In the genomic region with DNA sequence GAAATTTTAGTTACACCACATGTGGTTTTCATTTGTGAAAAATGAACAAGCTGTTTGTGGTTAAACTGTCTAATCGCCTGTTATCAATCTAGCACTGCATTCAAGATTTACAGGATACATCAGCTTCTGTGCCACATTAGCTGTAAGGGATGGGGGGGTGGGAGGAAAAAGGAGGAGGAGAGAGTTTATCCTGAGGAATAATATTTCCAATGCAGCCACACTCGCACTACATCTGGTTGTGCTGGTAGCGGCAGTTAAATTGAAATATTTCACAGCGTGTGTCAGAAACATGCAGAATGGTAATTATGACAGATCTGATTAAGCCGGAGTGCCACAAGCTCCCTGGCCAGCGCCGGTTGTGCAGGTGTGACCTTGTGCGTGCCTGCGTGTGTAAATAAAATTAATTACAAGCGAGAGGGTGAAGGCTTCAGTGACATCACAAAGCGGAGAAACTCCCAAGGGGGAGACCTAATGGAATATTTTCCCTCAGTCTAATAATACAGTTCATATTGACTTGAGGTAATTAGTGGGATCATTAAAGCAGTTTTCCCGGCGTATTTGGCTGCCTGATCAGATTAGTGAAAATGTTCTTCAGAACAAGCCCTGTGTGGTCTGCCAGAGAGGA, we compare ENCODE assay signal across 16 cellular contexts. TPM values are rescaled to one million over a fixed set of nuclear protein-coding genes. Genes with fewer than 3 reads are reported as not detected.
A peak's percentile ranks its signal among the peaks of the same experiment; 100 is the strongest.
DNase-seq lines count a peak whose midpoint lies in the region; ATAC-seq, FAIRE-seq and TF ChIP-seq lines count a peak whose summit lies in the region.
"Had no signal": no experiment of that assay in that cellular context is flagged by ENCODE, and none has a peak within 500 bp of the region (broad histone marks: within the 10 kb centered on the region; RNA-seq: fewer than 3 reads in every experiment).

No MANE protein-coding gene starts in this region.

- H3K27me3 ChIP-seq in CD4-positive, alpha-beta T cell (ENCODE audit: control insufficient read depth, insufficient read depth, low read length): no peaks in the 10 kb centered on the region
- H3K27me3 ChIP-seq in effector memory CD4-positive, alpha-beta T cell (replicated peaks; ENCODE audit: control insufficient read depth, insufficient read depth, low read length, poor library complexity, severe bottlenecking): no peaks in the 10 kb centered on the region
- H3K27me3 ChIP-seq: gastroesophageal sphincter, left lung, suprapubic skin had no signal

- no peak overlapping the region for H3K27ac ChIP-seq in CD4-positive, alpha-beta T cell (ENCODE audit: low read depth, low read length)
- H3K27ac ChIP-seq in OCI-LY7 (ENCODE audit: low read depth, low read length, poor library complexity, severe bottlenecking): no peak overlapping the region
- H3K27ac ChIP-seq in effector memory CD4-positive, alpha-beta T cell (ENCODE audit: insufficient read depth, low read length, poor library complexity, severe bottlenecking): no peak overlapping the region
- H3K27ac ChIP-seq: C4-2B, gastroesophageal sphincter, KMS-11, left lung, suprapubic skin had no signal

- H3K4me3 ChIP-seq in OCI-LY7 (ENCODE audit: low read depth, low read length, poor library complexity, severe bottlenecking): no peak overlapping the region
- H3K4me3 ChIP-seq in effector memory CD4-positive, alpha-beta T cell (ENCODE audit: insufficient read depth, low read depth, low read length, poor library complexity, severe bottlenecking): no peak overlapping the region
- H3K4me3 ChIP-seq: gastroesophageal sphincter, left lung, suprapubic skin had no signal

- peaks cover 98% of the 10 kb centered on the region for H3K36me3 Mint-ChIP-seq in CD4-positive, alpha-beta T cell (ENCODE audit: low read depth)

- POLR2A ChIA-PET in CD4-positive, alpha-beta T cell (lab: Charles Lee): interaction anchor here (1.5 kb wide), 1 partner anchor 75 kb away, joined by 3 read pairs; no protein-coding TSS in a partner anchor
- POLR2A ChIA-PET in OCI-LY7 (lab: Charles Lee): interaction anchor here (0.6 to 0.9 kb wide), 2 partner anchors 10 to 111 kb away, joined by 3 to 4 read pairs; no protein-coding TSS in a partner anchor

- CTCF ChIA-PET in CD4-positive, alpha-beta T cell (lab: Charles Lee): no interaction called here
- CTCF ChIA-PET in OCI-LY7 (lab: Charles Lee; ENCODE audit: unreplicated experiment): no interaction called here

- H3K36me3 ChIP-seq in OCI-LY7 (ENCODE audit: insufficient read depth, low read length): no peaks in the 10 kb centered on the region
- H3K36me3 ChIP-seq in effector memory CD4-positive, alpha-beta T cell (ENCODE audit: control insufficient read depth, insufficient read depth, low read length): peaks cover 34% of the 10 kb centered on the region

- DNase-seq in CD4-positive, alpha-beta T cell: no peak
- DNase-seq in NCI-H1105 treated with DMSO at 0.1 percent for 48 hours (lab: John Stamatoyannopoulos, UW) (peak; percentile 90), OCI-LY7 (ENCODE audit: low spot score) (no peak), GM10266 (ENCODE audit: extremely low spot score) (no peak)
- DNase-seq in effector memory CD4-positive, alpha-beta T cell: no peak
- DNase-seq: activated effector memory CD4-positive, alpha-beta T cell treated with anti-CD3 and anti-CD28 coated beads, Interleukin-2, amount 50 U/mL, for 16 hours; OCI-M1 had no signal

- H4K20me1 ChIP-seq in OCI-LY7 (ENCODE audit: insufficient read depth, low read length): no peaks in the 10 kb centered on the region

- H3K4me3 Mint-ChIP-seq in CD4-positive, alpha-beta T cell: peak overlapping the region; percentile 63

- ATAC-seq in CD4-positive, alpha-beta T cell (ENCODE audit: poor library complexity): no peak
- ATAC-seq in HG03520 (IDR thresholded peaks at IDR 0.05; ENCODE audit: unreplicated experiment): no peak
- ATAC-seq in HG03025 (IDR thresholded peaks at IDR 0.05; ENCODE audit: low FRiP score, unreplicated experiment): no peak
- ATAC-seq: gastroesophageal sphincter, left lung had no signal

- no peak overlapping the region for H3K4me2 ChIP-seq in OCI-LY7 (ENCODE audit: low read length)
- H3K4me2 ChIP-seq: KMS-11 had no signal

- FAIRE-seq in islet of Langerhans (lab: Jason Lieb, UNC): peak; percentile 99
- FAIRE-seq: H1 had no signal

- peak overlapping the region; percentile 25; the same call in 1 of the 2 replicates for H2AFZ ChIP-seq in OCI-LY7 (ENCODE audit: low read length)

- H3K27ac Mint-ChIP-seq in CD4-positive, alpha-beta T cell: peak overlapping the region; percentile 93

- H3K4me1 ChIP-seq in OCI-LY7 (ENCODE audit: insufficient read depth, low read length, poor library complexity, severe bottlenecking): no peaks in the 10 kb centered on the region
- peaks cover 15% of the 10 kb centered on the region for H3K4me1 ChIP-seq in effector memory CD4-positive, alpha-beta T cell (ENCODE audit: control insufficient read depth, insufficient read depth, low read length, poor library complexity, severe bottlenecking)
- H3K4me1 ChIP-seq: gastroesophageal sphincter, left lung, suprapubic skin had no signal

- no TSS peak for BruUV-seq in OCI-LY7 (replicated peaks; lab: Mats Ljungman, UMichigan)

- no peaks in the 10 kb centered on the region for H3K79me2 ChIP-seq in OCI-LY7 (ENCODE audit: insufficient read depth, low read depth, low read length)

- H3K9me3 Mint-ChIP-seq in CD4-positive, alpha-beta T cell: no peaks in the 10 kb centered on the region

- no peaks in the 10 kb centered on the region for H3K9me3 ChIP-seq in CD4-positive, alpha-beta T cell (ENCODE audit: control insufficient read depth, low read length)
- no peaks in the 10 kb centered on the region for H3K9me3 ChIP-seq in OCI-LY7 (ENCODE audit: low read length)
- H3K9me3 ChIP-seq in effector memory CD4-positive, alpha-beta T cell (ENCODE audit: control insufficient read depth, low read length): no peaks in the 10 kb centered on the region
- H3K9me3 ChIP-seq: gastroesophageal sphincter, left lung, suprapubic skin had no signal

- H3K4me1 Mint-ChIP-seq in CD4-positive, alpha-beta T cell (ENCODE audit: low read depth): peaks cover 96% of the 10 kb centered on the region

- no peaks in the 10 kb centered on the region for H3K27me3 Mint-ChIP-seq in CD4-positive, alpha-beta T cell

- intact Hi-C loops in CD4-positive, alpha-beta T cell (cut with DNase I, micrococcal nuclease): loop anchor here in 1 of 2 experiments (5.0 kb wide), 2 partner anchors 43 to 618 kb away; no protein-coding TSS in a partner anchor
- intact Hi-C loops in OCI-LY7 (cut with micrococcal nuclease; ENCODE audit: unreplicated experiment): no loop called here

- no peaks in the 10 kb centered on the region for H3K9me2 ChIP-seq in OCI-LY7 (ENCODE audit: insufficient read depth, low read length)

- TF ChIP-seq CTCF in CD4-positive, alpha-beta T cell (IDR thresholded peaks at IDR 0.05): no peak
- TF ChIP-seq CTCF in OCI-LY7 (conservative IDR thresholded peaks at IDR 0.05; ENCODE audit: low read length) (no peak), GM10266 (IDR thresholded peaks at IDR 0.05; ENCODE audit: control insufficient read depth, insufficient read depth, low read depth, missing control alignments) (no peak)

RNA-seq across cellular contexts. Expression of a gene that starts 55.5 kb away (rescaled TPM):
- 100 to 1,000 TPM; 390 to 393 TPM for total RNA-seq in CD4-positive, alpha-beta T cell
- total RNA-seq in OCI-LY7 (2014; rRNA removed; shearing (Covaris generic)): 5.6 and 8.7 TPM in 2 replicates
- total RNA-seq in OCI-LY7 (2022): 2.5 and 2.7 TPM in 2 replicates

Comparison
In these comparisons a context has a peak if more than half of its experiments do, and no peak if none do; other contexts are left out.
1. RNA of a gene that starts 55.5 kb away (total RNA-seq): 390 to 393 TPM in CD4-positive, alpha-beta T cell; 2.5 to 8.7 TPM in OCI-LY7; every median in the first group is over 10 times any median in the second.